ENCODE assay signal across 8 cellular contexts in the genomic region with DNA sequence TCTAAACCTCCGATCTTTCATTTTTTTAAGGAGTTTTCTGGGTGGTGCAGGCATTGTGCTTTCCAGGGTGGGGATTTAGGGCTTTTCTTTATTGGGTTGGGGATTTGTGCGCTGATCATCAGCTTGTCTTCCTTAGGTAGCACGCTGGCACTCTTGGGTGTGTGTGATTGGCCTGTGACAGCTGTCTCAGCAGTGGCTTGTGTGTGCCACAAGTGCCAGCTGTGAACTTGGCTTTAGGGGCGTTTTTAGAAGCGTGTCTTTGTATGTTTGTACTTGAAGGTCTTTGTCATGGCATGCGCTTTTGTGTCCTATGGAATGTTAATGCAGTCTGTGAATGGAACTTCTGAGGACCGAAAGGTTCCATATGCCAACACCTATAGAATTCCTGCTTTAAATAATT. TPM values are rescaled to one million over a fixed set of nuclear protein-coding genes. Genes with fewer than 3 reads are reported as not detected.
DNase-seq lines count a peak whose midpoint lies in the region; ATAC-seq and TF ChIP-seq lines count a peak whose summit lies in the region.

No MANE protein-coding gene starts in this region.

- H3K36me3 Mint-ChIP-seq in CD4-positive, alpha-beta T cell (ENCODE audit: low read depth): peaks cover 22% of the 10 kb centered on the region
- H3K36me3 Mint-ChIP-seq in brain: peaks cover 9% of the 10 kb centered on the region

- H3K4me3 Mint-ChIP-seq in CD4-positive, alpha-beta T cell: peak overlapping the region; percentile 90
- peak overlapping the region; percentile 92 to 96 (median 94) for H3K4me3 Mint-ChIP-seq in brain

- H3K27me3 Mint-ChIP-seq in CD4-positive, alpha-beta T cell: no peaks in the 10 kb centered on the region
- H3K27me3 Mint-ChIP-seq in brain: peaks cover 15% of the 10 kb centered on the region

- peaks cover 56% of the 10 kb centered on the region for H3K79me2 ChIP-seq in MM.1S (ENCODE audit: low read length)

- no peaks in the 10 kb centered on the region for H3K36me3 ChIP-seq in MM.1S (replicated peaks; ENCODE audit: insufficient read depth, low read length)

- peak overlapping the region; percentile 92 for H3K27ac Mint-ChIP-seq in CD4-positive, alpha-beta T cell
- peak overlapping the region; percentile 96 to 100 (median 97) for H3K27ac Mint-ChIP-seq in brain

- POLR2A ChIA-PET in CD4-positive, alpha-beta T cell (lab: Charles Lee): interaction anchor here (1.1 to 4.0 kb wide), 9 partner anchors 10 to 1176 kb away, joined by 4 to 47 read pairs (median 13); a partner anchor contains a TSS

- H3K4me2 ChIP-seq in MM.1S (ENCODE audit: low read depth, low read length): peak overlapping the region; percentile 88

- peaks cover 55% of the 10 kb centered on the region for H3K4me1 Mint-ChIP-seq in CD4-positive, alpha-beta T cell (ENCODE audit: low read depth)
- H3K4me1 Mint-ChIP-seq in brain: peaks cover 52% of the 10 kb centered on the region

- H3K4me3 ChIP-seq in MM.1S (ENCODE audit: low read length) (peak overlapping the region; percentile 73), skin epidermis (peak overlapping the region; percentile 55 to 93 (median 69))

- no peaks in the 10 kb centered on the region for H3K27me3 ChIP-seq in CD4-positive, alpha-beta T cell (ENCODE audit: control insufficient read depth, insufficient read depth, low read length)
- H3K27me3 ChIP-seq in MM.1S (replicated peaks; ENCODE audit: insufficient read depth, low read length): no peaks in the 10 kb centered on the region

- no peaks in the 10 kb centered on the region for H3K9me3 ChIP-seq in CD4-positive, alpha-beta T cell (ENCODE audit: control insufficient read depth, low read length)
- H3K9me3 ChIP-seq in MM.1S (replicated peaks; ENCODE audit: insufficient read depth, low read length): no peaks in the 10 kb centered on the region

- H3K9ac ChIP-seq in MM.1S (ENCODE audit: low read length): peak overlapping the region; percentile 91

- peak overlapping the region; percentile 82 for H3K27ac ChIP-seq in CD4-positive, alpha-beta T cell (ENCODE audit: low read depth, low read length)
- H3K27ac ChIP-seq in MM.1S (ENCODE audit: low read length) (peak overlapping the region; percentile 84), skin epidermis (peak overlapping the region in 20 of 21 experiments; percentile 69 to 97 (median 92))

- TF ChIP-seq CTCF in CD4-positive, alpha-beta T cell (IDR thresholded peaks at IDR 0.05): no peak
- no peak for TF ChIP-seq CTCF in MM.1S (IDR thresholded peaks at IDR 0.05; ENCODE audit: low read length)
- TF ChIP-seq CTCF in brain (conservative IDR thresholded peaks at IDR 0.05): no peak

- intact Hi-C loops in CD4-positive, alpha-beta T cell (cut with DNase I, micrococcal nuclease): loop anchor here (2.0 to 10.0 kb wide), 7 partner anchors 36 to 1283 kb away; a partner anchor contains a TSS

- CTCF ChIA-PET in CD4-positive, alpha-beta T cell (lab: Charles Lee): interaction anchor here (1.6 to 5.5 kb wide), 3 partner anchors 11 to 61 kb away, joined by 5 to 26 read pairs (median 5); a partner anchor contains a TSS

- no peaks in the 10 kb centered on the region for H3K9me2 ChIP-seq in MM.1S (replicated peaks; ENCODE audit: insufficient read depth, low read length)

- peaks cover 7% of the 10 kb centered on the region; the same call in 1 of the 2 replicates for H3F3A ChIP-seq in MM.1S (ENCODE audit: insufficient read depth, low read length)

- H2AFZ ChIP-seq in MM.1S (ENCODE audit: low read length): peak overlapping the region; percentile 64

- H4K20me1 ChIP-seq in MM.1S (ENCODE audit: insufficient read depth, low read length): no peaks in the 10 kb centered on the region; the same call in 1 of the 2 replicates

- peaks cover 14% of the 10 kb centered on the region; the same call in 1 of the 2 replicates for H3K4me1 ChIP-seq in MM.1S (ENCODE audit: low read length)

- peak; percentile 3 to 35 (median 18) for DNase-seq in CD4-positive, alpha-beta T cell
- DNase-seq in MM.1S (peak; percentile 76), T-helper 2 cell (peak in 3 of 5 experiments; percentile 8 to 83 (median 25)), iPS-NIHi11 (ENCODE audit: low spot score) (peak; percentile 24), GM19238 (ENCODE audit: insufficient read length, low spot score) (no peak)

- H3K9me3 Mint-ChIP-seq in CD4-positive, alpha-beta T cell: no peaks in the 10 kb centered on the region
- no peaks in the 10 kb centered on the region for H3K9me3 Mint-ChIP-seq in brain

- peak; percentile 45 for ATAC-seq in CD4-positive, alpha-beta T cell (ENCODE audit: poor library complexity)
- peak; percentile 23 for ATAC-seq in GM21367 (IDR thresholded peaks at IDR 0.05; ENCODE audit: unreplicated experiment)

RNA-seq across cellular contexts. Expression of a gene that starts 0.8 kb away (rescaled TPM):
- total RNA-seq in CD4-positive, alpha-beta T cell: 10 to 100 TPM; 62.5 to 64.8 TPM
- polyA plus RNA-seq in brain (ENCODE audit: insufficient read depth, low read depth, low replicate concordance): 8.0 TPM
